10 cellular contexts compared by ENCODE assay signal in the genomic region with DNA sequence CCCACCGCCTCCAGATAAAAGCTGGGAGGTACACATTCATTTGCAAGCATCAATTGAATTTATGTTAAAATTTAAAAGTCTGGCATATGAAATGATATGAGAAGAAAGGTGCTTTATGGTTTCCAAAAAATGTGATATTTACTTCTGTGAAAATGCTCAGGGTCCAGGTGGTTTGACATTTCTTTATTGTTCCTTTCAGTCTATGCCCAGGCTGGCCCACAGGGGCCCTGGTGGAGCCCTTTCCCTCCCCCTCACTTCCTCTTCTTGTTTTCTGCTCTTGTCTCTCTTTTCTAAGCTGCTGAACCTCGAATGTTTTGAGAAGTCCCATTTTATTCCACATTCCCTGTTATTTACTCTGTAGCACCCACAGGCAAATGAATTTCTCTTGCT.
A peak's percentile ranks its signal among the peaks of the same experiment; 100 is the strongest.
DNase-seq lines count a peak whose midpoint lies in the region; ATAC-seq and TF ChIP-seq lines count a peak whose summit lies in the region.
"Had no signal": no experiment of that assay in that cellular context is flagged by ENCODE, and none has a peak within 500 bp of the region (broad histone marks: within the 10 kb centered on the region; RNA-seq: fewer than 3 reads in every experiment).

No MANE protein-coding gene starts in this region.

- H3K4me3 ChIP-seq in spleen = peak overlapping the region in 5 of 8 donors; percentile 8 to 64 (median 20)
- H3K4me3 ChIP-seq in mesendoderm (ENCODE audit: low read length) = no peak overlapping the region
- H3K4me3 ChIP-seq in left ventricle myocardium inferior = no peak overlapping the region
- H3K4me3 ChIP-seq: A549 had no signal

- TF ChIP-seq CTCF in spleen (IDR thresholded peaks at IDR 0.05 in 8 of 11, conservative IDR thresholded peaks at IDR 0.05 in 3 of 11) = peak in 8 of 11 experiments; percentile 11 to 47 (median 38)
- no peak for TF ChIP-seq CTCF in left ventricle myocardium inferior (IDR thresholded peaks at IDR 0.05; ENCODE audit: borderline replicate concordance)

- peak; percentile 37 to 52 for ATAC-seq in activated CD4-positive, CD25-positive, alpha-beta regulatory T cell treated with anti-CD3 and anti-CD28 coated beads, Interleukin-2, amount 50 U/mL, for 24 hours
- peak; percentile 77 for ATAC-seq in HG03354 (IDR thresholded peaks at IDR 0.05; ENCODE audit: poor library complexity, severe bottlenecking, unreplicated experiment)
- ATAC-seq in HG03108 (IDR thresholded peaks at IDR 0.05; ENCODE audit: unreplicated experiment) = no peak
- ATAC-seq: A549, Panc1 had no signal

- no peak overlapping the region for H2AK5ac ChIP-seq in mesendoderm (ENCODE audit: low read length)

- no peaks in the 10 kb centered on the region for H3K79me1 ChIP-seq in mesendoderm (ENCODE audit: low read length)

- no peaks in the 10 kb centered on the region for H3K27me3 Mint-ChIP-seq in activated T-cell treated with anti-CD3 and anti-CD28 coated beads, Interleukin-2, amount 50 U/mL, for 24 hours

- H3K27ac Mint-ChIP-seq in activated T-cell treated with anti-CD3 and anti-CD28 coated beads, Interleukin-2, amount 50 U/mL, for 24 hours = peak overlapping the region; percentile 91

- intact Hi-C loops in spleen (cut with DNase I; ENCODE audit: low total_unique reads) = no loop called here
- intact Hi-C loops in left ventricle myocardium inferior (cut with micrococcal nuclease) = no loop called here

- H3K9me3 Mint-ChIP-seq in activated T-cell treated with anti-CD3 and anti-CD28 coated beads, Interleukin-2, amount 50 U/mL, for 24 hours = no peaks in the 10 kb centered on the region

- H2BK15ac ChIP-seq in mesendoderm (replicated peaks; ENCODE audit: low read depth) = no peak overlapping the region

- peaks cover 58% of the 10 kb centered on the region for H3K4me1 Mint-ChIP-seq in activated T-cell treated with anti-CD3 and anti-CD28 coated beads, Interleukin-2, amount 50 U/mL, for 24 hours (ENCODE audit: low read depth)

- H3K4me2 ChIP-seq in mesendoderm (ENCODE audit: low read length) = no peak overlapping the region
- H3K4me2 ChIP-seq: A549 had no signal

- no peak overlapping the region for H3K23ac ChIP-seq in mesendoderm (ENCODE audit: low read length)

- H3K36me3 ChIP-seq in spleen (no peaks in the 10 kb centered on the region), mesendoderm (ENCODE audit: control insufficient read depth, insufficient read depth, low read length) (no peaks in the 10 kb centered on the region), left ventricle myocardium inferior (no peaks in the 10 kb centered on the region)

- H3K27me3 ChIP-seq in spleen (replicated peaks in 1 of 7) (no peaks in the 10 kb centered on the region), mesendoderm (ENCODE audit: insufficient read depth, low read length, poor library complexity) (no peaks in the 10 kb centered on the region), left ventricle myocardium inferior (ENCODE audit: low read depth) (peaks cover 20% of the 10 kb centered on the region)

- H2BK120ac ChIP-seq in mesendoderm (ENCODE audit: low read depth, low read length) = no peak overlapping the region

- H3K9me3 ChIP-seq in spleen (no peaks in the 10 kb centered on the region), left ventricle myocardium inferior (replicated peaks) (no peaks in the 10 kb centered on the region)

- H4K8ac ChIP-seq in mesendoderm (ENCODE audit: low read depth, low read length) = no peak overlapping the region

- H3K4ac ChIP-seq in mesendoderm (ENCODE audit: low read depth, low read length) = no peak overlapping the region

- no peak overlapping the region for H3K18ac ChIP-seq in mesendoderm (ENCODE audit: low read length)

- no peak overlapping the region for H3K9ac ChIP-seq in mesendoderm (ENCODE audit: low read length)

- H2BK5ac ChIP-seq in mesendoderm (ENCODE audit: low read length) = no peak overlapping the region

- H3K36me3 Mint-ChIP-seq in activated T-cell treated with anti-CD3 and anti-CD28 coated beads, Interleukin-2, amount 50 U/mL, for 24 hours (ENCODE audit: low read depth) = no peaks in the 10 kb centered on the region

- peak overlapping the region; percentile 70 for H3K4me3 Mint-ChIP-seq in activated T-cell treated with anti-CD3 and anti-CD28 coated beads, Interleukin-2, amount 50 U/mL, for 24 hours

- no peak overlapping the region for H3K56ac ChIP-seq in mesendoderm (ENCODE audit: low read length)

- peak overlapping the region; percentile 27 to 89 (median 74) for H3K27ac ChIP-seq in spleen
- no peak overlapping the region for H3K27ac ChIP-seq in mesendoderm (ENCODE audit: low read depth, low read length)
- no peak overlapping the region for H3K27ac ChIP-seq in left ventricle myocardium inferior (replicated peaks)
- H3K27ac ChIP-seq: A549 had no signal

- TF ChIP-seq POLR2A in spleen (IDR thresholded peaks at IDR 0.05) = no peak

- H4K5ac ChIP-seq in mesendoderm (ENCODE audit: low read length) = no peak overlapping the region

- H3K4me1 ChIP-seq in spleen = peaks cover 0 to 46% (median 27%) of the 10 kb centered on the region in 6 donors
- no peaks in the 10 kb centered on the region for H3K4me1 ChIP-seq in mesendoderm (ENCODE audit: control insufficient read depth, low read depth, low read length)
- H3K4me1 ChIP-seq in left ventricle myocardium inferior = no peaks in the 10 kb centered on the region
- H3K4me1 ChIP-seq: A549 had no signal

- no peaks in the 10 kb centered on the region for H3K79me2 ChIP-seq in mesendoderm (ENCODE audit: control insufficient read depth, insufficient read depth, low read length)

- no peak for DNase-seq in activated CD4-positive, CD25-positive, alpha-beta regulatory T cell treated with anti-CD3 and anti-CD28 coated beads, Interleukin-2, amount 50 U/mL, for 72 hours
- DNase-seq in activated T-cell treated with anti-CD3 and anti-CD28 coated beads, Interleukin-2, amount 50 U/mL, for 24 hours = no peak
- DNase-seq in spleen (peak; percentile 81), mesendoderm (no peak), left ventricle myocardium inferior (no peak)

- WGBS in spleen, 5 donors = 14 to 33% (median 23%) methylated on average over 2 of the region's 2 CpGs
- WGBS in mesendoderm (ENCODE audit: extremely low coverage, insufficient coverage, low lambda C conversion rate) = no CpG with 5 or more reads among the region's 2 CpGs

Comparison
In these comparisons a context has a peak if more than half of its experiments do, and no peak if none do; other contexts are left out.
1. H3K27ac ChIP-seq: peak in spleen (8 of 8); none in mesendoderm (single experiment) and left ventricle myocardium inferior (single experiment).
2. H3K4me3 ChIP-seq: peak in spleen (5 of 8); none in mesendoderm (single experiment) and left ventricle myocardium inferior (single experiment).